ENCODE assay signal across 8 cellular contexts in the genomic region with DNA sequence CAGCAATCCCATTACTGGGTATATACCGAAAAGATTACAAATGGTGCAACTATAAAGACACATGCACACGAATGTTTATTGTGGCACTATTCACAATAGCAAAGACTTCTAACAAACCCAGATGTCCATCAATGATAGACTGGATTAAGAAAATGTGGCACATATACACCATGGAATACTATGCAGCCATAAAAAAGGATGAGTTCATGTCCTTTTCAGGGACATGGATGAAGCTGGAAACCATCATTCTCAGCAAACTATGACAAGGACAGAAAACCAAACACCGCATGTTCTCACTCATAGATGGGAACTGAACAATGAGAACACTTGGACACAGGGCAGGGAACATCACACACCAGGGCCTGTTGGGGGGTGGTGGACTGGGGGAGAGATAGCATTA. TPM values are rescaled to one million over a fixed set of nuclear protein-coding genes. Genes with fewer than 3 reads are reported as not detected.
"Had no signal": no experiment of that assay in that cellular context is flagged by ENCODE, and none has a peak within 500 bp of the region (broad histone marks: within the 10 kb centered on the region; RNA-seq: fewer than 3 reads in every experiment).

No MANE protein-coding gene starts in this region.

RNA-seq across cellular contexts. Expression of gene ALOX5, which starts 6.4 kb away (rescaled TPM):
- total RNA-seq: chondrocyte had no signal

RNA-seq across cellular contexts. Expression of gene OR13A1, which starts 52.2 kb away (rescaled TPM):
- total RNA-seq: activated CD4-positive, alpha-beta memory T cell treated with anti-CD3 and anti-CD28 coated beads, Interleukin-2, amount 10 ng/mL, durations not matched to agents 7 days and 5 days; activated CD4-positive, alpha-beta T cell treated with anti-CD3 and anti-CD28 coated beads for 36 hours; activated CD8-positive, alpha-beta memory T cell treated with anti-CD3 and anti-CD28 coated beads, Interleukin-2, amount 10 ng/mL, durations not matched to agents 7 days and 5 days; activated CD8-positive, alpha-beta T cell treated with anti-CD3 and anti-CD28 coated beads, Interleukin-2, amount 10 ng/mL, durations not matched to agents 7 days and 5 days; activated T-helper 2 cell treated with anti-CD3 and anti-CD28 coated beads, Interferon-gamma antibody, Interleukin-2, Interleukin-4, amounts not matched to agents 10 μg/mL and 5 μg/mL and 100 μg/mL, durations not matched to agents 14 hours and 24 hours and 36 hours; ascending aorta; bronchial epithelial cell; chondrocyte had no signal
